Comparison of ENCODE assay signal across 1 cellular context in genomic region chr5:565782-566445, GRCh38.
TF ChIP-seq lines count a peak whose summit lies in the region.

No MANE protein-coding gene starts in this region.

TF ChIP-seq in HCT116, 20 proteins besides CTCF, POLR2A, EP300 and RAD21 (continued from another document):
- no peak for TF ChIP-seq POLR2AphosphoS5 (IDR thresholded peaks at IDR 0.05; ENCODE audit: low read depth, low read length)
- TF ChIP-seq SRF (IDR thresholded peaks at IDR 0.05; ENCODE audit: low read depth) = no peak
- TF ChIP-seq ELF1 (IDR thresholded peaks at IDR 0.05; ENCODE audit: borderline replicate concordance, low read depth) = no peak
- no peak for TF ChIP-seq JUND (IDR thresholded peaks at IDR 0.05)
- no peak for TF ChIP-seq ATF3 (IDR thresholded peaks at IDR 0.05)
- TF ChIP-seq CEBPB (IDR thresholded peaks at IDR 0.05; ENCODE audit: low read depth) = no peak
- TF ChIP-seq SP1 (IDR thresholded peaks at IDR 0.05; ENCODE audit: low read depth) = no peak
